Comparison of ENCODE assay signal across 13 cellular contexts in genomic region chr11:698493-699115, GRCh38. TPM values are rescaled to one million over a fixed set of nuclear protein-coding genes. Genes with fewer than 3 reads are reported as not detected.
DNase-seq lines count a peak whose midpoint lies in the region; ATAC-seq and TF ChIP-seq lines count a peak whose summit lies in the region.
"Had no signal": no experiment of that assay in that cellular context is flagged by ENCODE, and none has a peak within 500 bp of the region (broad histone marks: within the 10 kb centered on the region; RNA-seq: fewer than 3 reads in every experiment).

No MANE protein-coding gene starts in this region.

- H2AFZ ChIP-seq in IMR-90 (replicated peaks; ENCODE audit: low read length, poor library complexity) (no peak overlapping the region), osteoblast (ENCODE audit: low read length) (no peak overlapping the region)

- H3K4ac ChIP-seq in IMR-90 (ENCODE audit: low read depth, low read length), result peak overlapping the region; percentile 79

- peaks cover 25 to 60% of the 10 kb centered on the region in 2 experiments for H3K79me1 ChIP-seq in IMR-90 (ENCODE audit: low read depth in 1 of 2, low read length in 2 of 2)

- H2BK15ac ChIP-seq in IMR-90 (ENCODE audit: low read depth, low read length), result peak overlapping the region; percentile 44; the same call in 1 of the 3 replicates

- H4K8ac ChIP-seq in IMR-90 (ENCODE audit: low read depth in 2 of 2, low read length in 2 of 2), result peak overlapping the region in 1 of 2 experiments; percentile 34; a peak in 2 of 4 replicates

- in situ Hi-C loops in IMR-90 (cut with MboI; ENCODE audit: low sequenced_read_pairs), result no loop called here

- no peak overlapping the region for H2AK9ac ChIP-seq in IMR-90 (replicated peaks; ENCODE audit: low read depth, low read length, poor library complexity)

- peak overlapping the region; percentile 49 for H3K14ac ChIP-seq in IMR-90 (replicated peaks; ENCODE audit: low read depth, low read length)

- DNase-seq in AG04450 (ENCODE audit: low read depth, low spot score) (no peak), IMR-90 (no peak), cerebellum (ENCODE audit: low spot score) (peak; percentile 59), osteoblast (ENCODE audit: insufficient read length, low spot score, missing footprints) (no peak), superior temporal gyrus (ENCODE audit: extremely low spot score) (no peak), foreskin fibroblast (no peak), COLO668 (lab: John Stamatoyannopoulos, UW; ENCODE audit: unreplicated experiment) (no peak)
- DNase-seq: anterior cingulate cortex, DMS153, heart right ventricle, spleen had no signal

- peak overlapping the region; percentile 26 for H4K5ac ChIP-seq in IMR-90 (ENCODE audit: low read depth, low read length)

- intact Hi-C loops in IMR-90 (cut with micrococcal nuclease), result no loop called here

- H3K9me1 ChIP-seq in IMR-90 (ENCODE audit: insufficient read depth, low read length), result peaks cover 21% of the 10 kb centered on the region

- no peak for TF ChIP-seq POLR2A in IMR-90 (IDR thresholded peaks at IDR 0.05; ENCODE audit: low read depth, low read length)

- peak overlapping the region; percentile 54 for H3K9ac ChIP-seq in IMR-90 (ENCODE audit: low read depth, low read length)

- peak overlapping the region; percentile 35; the same call in 1 of the 2 replicates for H3K18ac ChIP-seq in IMR-90 (ENCODE audit: low read depth, low read length)

- peak overlapping the region; percentile 47 for H4K91ac ChIP-seq in IMR-90 (ENCODE audit: insufficient read depth, low read depth, low read length)

- H2BK120ac ChIP-seq in IMR-90 (ENCODE audit: low read depth, low read length), result peak overlapping the region; percentile 57; the same call in 1 of the 2 replicates

- peaks cover 30% of the 10 kb centered on the region for H3K4me1 ChIP-seq in IMR-90 (ENCODE audit: control insufficient read depth, insufficient read depth, low read length)
- peaks cover 38% of the 10 kb centered on the region for H3K4me1 ChIP-seq in osteoblast (ENCODE audit: insufficient read depth, low read length)

- H3K36me3 ChIP-seq in IMR-90 (ENCODE audit: control insufficient read depth, insufficient read depth, low read length), result peaks cover 16% of the 10 kb centered on the region; the same call in 1 of the 2 replicates
- H3K36me3 ChIP-seq in osteoblast (ENCODE audit: insufficient read depth, low read length), result peaks cover 11% of the 10 kb centered on the region

- H3K79me2 ChIP-seq in osteoblast (ENCODE audit: insufficient read depth, low read length), result peaks cover 45% of the 10 kb centered on the region

- peak overlapping the region; percentile 56; the same call in 1 of the 2 replicates for H2AK5ac ChIP-seq in IMR-90 (ENCODE audit: low read depth, low read length)

- no peaks in the 10 kb centered on the region; the same call in 1 of the 2 replicates for H3K9me3 ChIP-seq in AG04450 (ENCODE audit: control insufficient read depth, insufficient read depth, low read length)
- H3K9me3 ChIP-seq in IMR-90 (ENCODE audit: control insufficient read depth, insufficient read depth, low read length), result no peaks in the 10 kb centered on the region
- no peaks in the 10 kb centered on the region for H3K9me3 ChIP-seq in osteoblast (ENCODE audit: low read depth, low read length)
- H3K9me3 ChIP-seq: heart right ventricle, left lung, spleen had no signal

- POLR2A ChIA-PET in AG04450 (lab: Yijun Ruan, JAX) (no interaction called here), IMR-90 (lab: Charles Lee; ENCODE audit: unreplicated experiment) (no interaction called here)

- 85% methylated on average over 3 of the region's 17 CpGs; no CpG with 5 or more reads in 1 of the 2 experiments for WGBS in IMR-90 (ENCODE audit: extremely low coverage in 2 of 2, insufficient read length in 1 of 2), 2 experiments

- ATAC-seq in IMR-90 (ENCODE audit: low read depth) (no peak), SK-N-SH treated with all-trans-retinoic acid at 6 μM for 48 hours (no peak)
- ATAC-seq: heart right ventricle, left lung had no signal

- H3K27me3 ChIP-seq in AG04450 (ENCODE audit: control insufficient read depth, insufficient read depth, low read length) (no peaks in the 10 kb centered on the region), IMR-90 (ENCODE audit: control insufficient read depth, insufficient read depth, low read length) (no peaks in the 10 kb centered on the region), osteoblast (ENCODE audit: insufficient read depth, low read length) (no peaks in the 10 kb centered on the region)
- H3K27me3 ChIP-seq: heart right ventricle, left lung, spleen had no signal

- H3K4me3 ChIP-seq in AG04450 (ENCODE audit: low read depth, low read length) (no peak overlapping the region), IMR-90 (ENCODE audit: insufficient read depth, low read depth, low read length) (no peak overlapping the region), osteoblast (ENCODE audit: insufficient read depth, low read length) (no peak overlapping the region), foreskin fibroblast (ENCODE audit: low read depth in 1 of 2, low read length in 2 of 2) (no peak overlapping the region)
- H3K4me3 ChIP-seq: left lung had no signal

- peak overlapping the region; percentile 25 for H3K27ac ChIP-seq in AG04450 (ENCODE audit: low read depth, low read length)
- H3K27ac ChIP-seq in IMR-90 (ENCODE audit: insufficient read depth, low read length), result peak overlapping the region; percentile 86
- peak overlapping the region; percentile 89 for H3K27ac ChIP-seq in osteoblast (ENCODE audit: low read depth, low read length)

- no peak for TF ChIP-seq RAD21 in IMR-90 (IDR thresholded peaks at IDR 0.05; ENCODE audit: low read length)

- H3K4me2 ChIP-seq in IMR-90 (ENCODE audit: low read depth, low read length) (no peak overlapping the region), osteoblast (ENCODE audit: insufficient read depth, low read length) (no peak overlapping the region)

- peak overlapping the region; percentile 71 for H2BK5ac ChIP-seq in IMR-90 (ENCODE audit: low read depth, low read length, poor library complexity, severe bottlenecking)

- dilution Hi-C loops in IMR-90 (cut with HindIII; ENCODE audit: low sequenced_read_pairs, unreplicated experiment), result no loop called here

- H4K20me1 ChIP-seq in IMR-90 (ENCODE audit: insufficient read depth, low read length) (peaks cover 28% of the 10 kb centered on the region), osteoblast (ENCODE audit: insufficient read depth, low read length) (peaks cover 26% of the 10 kb centered on the region)

- CTCF ChIA-PET in AG04450 (lab: Charles Lee), result interaction anchor here (5.5 kb wide), 1 partner anchor 24 kb away, joined by 23 read pairs; no protein-coding TSS in a partner anchor
- CTCF ChIA-PET in IMR-90 (lab: Yijun Ruan, JAX), result no interaction called here

- no TSS peak for BruUV-seq in IMR-90 (replicated peaks; lab: Mats Ljungman, UMichigan)

- no peak overlapping the region for H3K56ac ChIP-seq in IMR-90 (ENCODE audit: extremely low read depth, insufficient read depth, low read length)

- TF ChIP-seq CTCF in AG04450 (IDR thresholded peaks at IDR 0.05; ENCODE audit: low read depth, low read length) (no peak), IMR-90 (conservative IDR thresholded peaks at IDR 0.05; ENCODE audit: low read depth, low read length) (no peak), osteoblast (IDR thresholded peaks at IDR 0.05; ENCODE audit: extremely low read depth, low read depth, low read length) (no peak), foreskin fibroblast (IDR thresholded peaks at IDR 0.05; ENCODE audit: low read depth, low read length) (no peak)

- peak overlapping the region; percentile 26 for H2BK20ac ChIP-seq in IMR-90 (ENCODE audit: low read depth, low read length)

- peak overlapping the region; percentile 25; the same call in 1 of the 2 replicates for H3K23ac ChIP-seq in IMR-90 (ENCODE audit: low read depth, low read length)

TF ChIP-seq in IMR-90, 13 proteins besides CTCF, POLR2A, EP300 and RAD21 (continues in another document):
- no peak for TF ChIP-seq CEBPB (IDR thresholded peaks at IDR 0.05; ENCODE audit: low read depth, low read length)
- TF ChIP-seq MAFK (IDR thresholded peaks at IDR 0.05; ENCODE audit: low read depth, low read length), result no peak

TF ChIP-seq in SK-N-SH treated with all-trans-retinoic acid at 6 μM for 48 hours, 23 proteins besides CTCF, POLR2A, EP300 and RAD21 (continues in another document):
- TF ChIP-seq GLIS3 (CRISPR knock-in tag; IDR thresholded peaks at IDR 0.05) (no peak), ZFP3 (CRISPR knock-in tag; IDR thresholded peaks at IDR 0.05) (no peak), ZNF8 (CRISPR knock-in tag; IDR thresholded peaks at IDR 0.05) (no peak), TCF4 (CRISPR knock-in tag; IDR thresholded peaks at IDR 0.05; ENCODE audit: borderline replicate concordance) (no peak), BACH2 (CRISPR knock-in tag; IDR thresholded peaks at IDR 0.05; ENCODE audit: borderline replicate concordance) (no peak)

RNA-seq across cellular contexts. Expression of gene TMEM80, which starts 3.0 kb away (rescaled TPM):
- 16.2 and 18.7 TPM in 2 replicates for polyA plus RNA-seq in AG04450 (2011; rRNA removed)
- 7.8 and 7.9 TPM in 2 replicates for polyA minus RNA-seq in AG04450 (2011; rRNA and poly(A)+ RNA removed)
- 5.0 and 5.6 TPM in 2 replicates for total RNA-seq in IMR-90 (2012; rRNA removed)
- polyA plus RNA-seq in IMR-90 (2012; rRNA removed), result 21.2 and 21.7 TPM in 2 replicates
- 19.5 and 33.5 TPM in 2 replicates for polyA plus RNA-seq in IMR-90 (2012; cell fraction: cytosol; rRNA removed)
- 64.5 and 66.3 TPM in 2 replicates for polyA plus RNA-seq in IMR-90 (2012; cell fraction: nucleus; rRNA removed; ENCODE audit: low replicate concordance)
- 11.1 TPM for total RNA-seq in cerebellum
- 17.4 and 21.2 TPM in 2 replicates for total RNA-seq in osteoblast

RNA-seq across cellular contexts. Expression of gene DEAF1, which starts 3.6 kb away (rescaled TPM):
- polyA plus RNA-seq in AG04450 (2011; rRNA removed) (13.0 and 19.6 TPM in 2 replicates), IMR-90 (2012; rRNA removed) (31.6 and 35.8 TPM in 2 replicates)
- 12.9 and 19.7 TPM in 2 replicates for polyA minus RNA-seq in AG04450 (2011; rRNA and poly(A)+ RNA removed)
- total RNA-seq in IMR-90 (2012; rRNA removed) (21.7 and 22.9 TPM in 2 replicates), cerebellum (61.0 TPM), osteoblast (38.0 and 44.2 TPM in 2 replicates)
- polyA plus RNA-seq in IMR-90 (2012; cell fraction: cytosol; rRNA removed), result 17.5 and 37.5 TPM in 2 replicates
- polyA plus RNA-seq in IMR-90 (2012; cell fraction: nucleus; rRNA removed; ENCODE audit: low replicate concordance), result 40.0 and 55.2 TPM in 2 replicates

RNA-seq across cellular contexts. Expression of gene EPS8L2, which starts 7.4 kb away (rescaled TPM):
- polyA plus RNA-seq in AG04450 (2011; rRNA removed), result 11.0 and 17.0 TPM in 2 replicates
- polyA minus RNA-seq in AG04450 (2011; rRNA and poly(A)+ RNA removed), result 12.7 and 13.4 TPM in 2 replicates
- total RNA-seq in IMR-90 (2012; rRNA removed), result 12.2 and 17.2 TPM in 2 replicates
- 38.7 and 39.4 TPM in 2 replicates for polyA plus RNA-seq in IMR-90 (2012; rRNA removed)
- 16.2 and 26.2 TPM in 2 replicates for polyA plus RNA-seq in IMR-90 (2012; cell fraction: cytosol; rRNA removed)
- 206 and 443 TPM in 2 replicates for polyA plus RNA-seq in IMR-90 (2012; cell fraction: nucleus; rRNA removed; ENCODE audit: low replicate concordance)
- 6.8 TPM for total RNA-seq in cerebellum
- 29.7 and 30.1 TPM in 2 replicates for total RNA-seq in osteoblast

RNA-seq across cellular contexts. Expression of gene TALDO1, which starts 48.7 kb away (rescaled TPM):
- polyA plus RNA-seq in AG04450 (2011; rRNA removed) (242 and 286 TPM in 2 replicates), IMR-90 (2012; rRNA removed) (210 and 228 TPM in 2 replicates)
- polyA minus RNA-seq in AG04450 (2011; rRNA and poly(A)+ RNA removed), result 98.9 and 103 TPM in 2 replicates
- total RNA-seq in IMR-90 (2012; rRNA removed) (147 and 156 TPM in 2 replicates), cerebellum (52.0 TPM), osteoblast (204 TPM in 2 replicates)
- polyA plus RNA-seq in IMR-90 (2012; cell fraction: cytosol; rRNA removed), result 201 and 282 TPM in 2 replicates
- polyA plus RNA-seq in IMR-90 (2012; cell fraction: nucleus; rRNA removed; ENCODE audit: low replicate concordance), result 134 and 144 TPM in 2 replicates

Comparison
In these comparisons a context has a peak if more than half of its experiments do, and no peak if none do; other contexts are left out.
1. H3K27ac ChIP-seq: peak in every context shown above with its lines; median percentile 89 in osteoblast; 86 in IMR-90; 25 in AG04450.